ENCODE assay signal across 1 cellular context in the genomic region with DNA sequence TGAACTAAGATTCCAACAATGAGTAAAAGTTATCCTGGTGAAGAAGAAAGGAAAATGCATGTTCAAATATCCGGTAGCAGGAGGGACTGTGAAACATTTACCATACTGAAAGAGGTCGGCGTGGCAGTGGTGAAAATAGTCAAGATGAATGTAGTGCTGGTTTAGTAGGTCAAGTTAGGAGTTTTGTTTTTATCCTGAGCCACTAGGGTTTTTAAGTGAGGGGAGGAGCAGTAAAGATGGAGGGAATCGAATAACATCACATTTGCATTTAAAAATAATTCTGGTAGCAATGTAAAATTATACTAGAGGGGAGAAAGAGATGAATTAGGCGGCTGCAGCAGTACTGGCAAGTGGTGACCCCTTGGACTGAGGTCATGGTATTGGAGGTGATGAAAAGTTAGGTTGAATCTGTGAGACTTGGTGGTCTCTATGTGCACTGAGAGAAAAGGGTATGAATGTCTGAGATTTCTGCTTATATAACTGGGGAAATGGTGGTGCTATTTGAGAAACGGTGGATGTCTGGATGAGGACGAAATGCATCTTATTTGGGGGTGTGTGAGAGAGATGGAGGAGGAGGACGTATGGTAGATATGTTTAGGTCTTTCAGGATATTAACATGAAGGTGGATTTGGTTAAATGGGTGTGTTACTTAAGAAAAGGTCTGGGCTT.
TF ChIP-seq lines count a peak whose summit lies in the region.

No MANE protein-coding gene starts in this region.

TF ChIP-seq in HepG2, 621 proteins besides CTCF, POLR2A, EP300 and RAD21:
- no peak for TF ChIP-seq CENPX (CRISPR knock-in tag; IDR thresholded peaks at IDR 0.05)
- TF ChIP-seq XRCC5 (optimal IDR thresholded peaks at IDR 0.05; ENCODE audit: low read length), result no peak
- no peak for TF ChIP-seq FOXA1 (IDR thresholded peaks at IDR 0.05)
- TF ChIP-seq FOXA1 (CRISPR knock-in tag; IDR thresholded peaks at IDR 0.05), result no peak
- TF ChIP-seq ZNF468 (CRISPR knock-in tag; IDR thresholded peaks at IDR 0.05), result no peak
- no peak for TF ChIP-seq HNRNPUL1 (IDR thresholded peaks at IDR 0.05; ENCODE audit: low read depth, low read length)
- no peak for TF ChIP-seq ZNF780A (CRISPR knock-in tag; IDR thresholded peaks at IDR 0.05)
- no peak for TF ChIP-seq ZNF12 (CRISPR knock-in tag; IDR thresholded peaks at IDR 0.05)
- TF ChIP-seq, protein P1, sequence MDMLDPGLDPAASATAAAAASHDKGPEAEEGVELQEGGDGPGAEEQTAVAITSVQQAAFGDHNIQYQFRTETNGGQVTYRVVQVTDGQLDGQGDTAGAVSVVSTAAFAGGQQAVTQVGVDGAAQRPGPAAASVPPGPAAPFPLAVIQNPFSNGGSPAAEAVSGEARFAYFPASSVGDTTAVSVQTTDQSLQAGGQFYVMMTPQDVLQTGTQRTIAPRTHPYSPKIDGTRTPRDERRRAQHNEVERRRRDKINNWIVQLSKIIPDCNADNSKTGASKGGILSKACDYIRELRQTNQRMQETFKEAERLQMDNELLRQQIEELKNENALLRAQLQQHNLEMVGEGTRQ (IDR thresholded peaks at IDR 0.05; ENCODE audit: low read depth, low read length), result no peak
- TF ChIP-seq, protein P1 (CRISPR knock-in tag; IDR thresholded peaks at IDR 0.05; ENCODE audit: borderline replicate concordance), result no peak
TF ChIP-seq in HepG2: peak in this region for 0.
